In the genomic region with DNA sequence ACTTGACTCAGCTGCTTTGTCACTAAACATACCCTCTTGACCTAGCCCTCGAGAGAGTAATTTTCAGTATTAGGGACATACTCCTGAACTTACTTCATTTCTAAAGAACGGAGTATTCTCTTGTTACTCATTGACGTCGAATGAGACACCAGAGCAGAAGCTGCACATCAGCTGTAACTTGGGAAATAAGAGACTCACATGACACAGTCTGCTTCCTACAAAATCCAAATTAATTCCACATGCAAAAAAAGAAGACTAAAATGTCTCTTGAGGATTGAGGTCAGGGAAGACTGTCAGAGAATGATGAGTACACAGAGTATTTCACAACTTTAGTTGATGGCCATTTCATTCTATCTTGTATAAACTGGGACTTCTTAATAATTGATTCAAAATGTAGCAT, we compare ENCODE assay signal across 17 cellular contexts.
DNase-seq lines count a peak whose midpoint lies in the region; ATAC-seq, FAIRE-seq and TF ChIP-seq lines count a peak whose summit lies in the region.
"Had no signal": no experiment of that assay in that cellular context is flagged by ENCODE, and none has a peak within 500 bp of the region (broad histone marks: within the 10 kb centered on the region; RNA-seq: fewer than 3 reads in every experiment).

No MANE protein-coding gene starts in this region.

- H3K4me1 ChIP-seq in kidney (ENCODE audit: control insufficient read depth in 1 of 2, insufficient read depth in 1 of 2, low read depth in 1 of 2, low read length in 2 of 2), result no peaks in the 10 kb centered on the region
- H3K4me1 ChIP-seq in suprapubic skin, result no peaks in the 10 kb centered on the region
- H3K4me1 ChIP-seq: parathyroid adenoma had no signal

- no peak overlapping the region for H3K9ac ChIP-seq in kidney (ENCODE audit: low read length in 2 of 2)
- H3K9ac ChIP-seq: parathyroid adenoma had no signal

- peaks cover 4% of the 10 kb centered on the region for H3K27me3 Mint-ChIP-seq in T-helper 17 cell
- H3K27me3 Mint-ChIP-seq: stimulated activated naive CD8-positive, alpha-beta T cell treated with anti-CD3 and anti-CD28 coated beads, Interleukin-15, Interleukin-2, amounts not matched to agents 100 ng/mL and 50 ng/mL, for 24 hours had no signal

- TF ChIP-seq EP300 in suprapubic skin (IDR thresholded peaks at IDR 0.05), result no peak

- no peaks in the 10 kb centered on the region for H3K36me3 ChIP-seq in bronchial epithelial cell (ENCODE audit: control insufficient read depth, insufficient read depth, low read length)
- no peaks in the 10 kb centered on the region for H3K36me3 ChIP-seq in kidney (ENCODE audit: control insufficient read depth in 1 of 2, insufficient read depth in 2 of 2, low read length in 2 of 2)
- no peaks in the 10 kb centered on the region for H3K36me3 ChIP-seq in suprapubic skin

- no peak for TF ChIP-seq POLR2A in suprapubic skin (IDR thresholded peaks at IDR 0.05)

- TF ChIP-seq CTCF in bronchial epithelial cell (IDR thresholded peaks at IDR 0.05; ENCODE audit: insufficient read depth, low read length, severe bottlenecking) (no peak), kidney (IDR thresholded peaks at IDR 0.05; ENCODE audit: borderline replicate concordance, extremely low read depth, insufficient read depth) (no peak), suprapubic skin (IDR thresholded peaks at IDR 0.05) (no peak)

- intact Hi-C loops in kidney (cut with DNase I), result no loop called here

- ATAC-seq in T-helper 17 cell (no peak), HG02840 (IDR thresholded peaks at IDR 0.05; ENCODE audit: low FRiP score, unreplicated experiment) (no peak)
- ATAC-seq: activated T-cell treated with anti-CD3 and anti-CD28 coated beads, Interleukin-2, amount 50 U/mL, for 4 hours had no signal

- FAIRE-seq in bronchial epithelial cell (lab: Jason Lieb, UNC) (no peak), kidney (lab: Jason Lieb, UNC) (peak; percentile 71)
- FAIRE-seq: frontal cortex had no signal

- DNase-seq in HCEC 1CT, result peak; percentile 97
- peak; percentile 22 for DNase-seq in bronchial epithelial cell (ENCODE audit: low read depth)
- no peak for DNase-seq in kidney
- DNase-seq in suprapubic skin (ENCODE audit: low spot score in 2 of 2), result no peak
- no peak for DNase-seq in stimulated activated CD4-positive, alpha-beta T cell treated with anti-CD3 and anti-CD28 coated beads, Interleukin-4, amount 100 ng/mL, for 1 hour
- no peak for DNase-seq in T-helper 17 cell
- no peak for DNase-seq in foreskin melanocyte
- DNase-seq: activated T-cell treated with anti-CD3 and anti-CD28 coated beads, Interleukin-2, amount 50 U/mL, for 4 hours; caudate nucleus; NCI-H146; stimulated activated CD4-positive, alpha-beta T cell treated with anti-CD3 and anti-CD28 coated beads, Interleukin-4, amount 100 ng/mL, for 24 hours had no signal

- H3K9me3 ChIP-seq in kidney (ENCODE audit: control insufficient read depth in 1 of 2, low read length in 2 of 2) (no peaks in the 10 kb centered on the region), suprapubic skin (no peaks in the 10 kb centered on the region), T-helper 17 cell (ENCODE audit: control insufficient read depth, low read length, poor library complexity, severe bottlenecking) (no peaks in the 10 kb centered on the region)

- no peak overlapping the region for H3K27ac ChIP-seq in kidney (ENCODE audit: low read depth in 2 of 2, low read length in 2 of 2)
- H3K27ac ChIP-seq in suprapubic skin, result peak overlapping the region; percentile 59
- H3K27ac ChIP-seq: parathyroid adenoma, SK-N-MC had no signal

- H3K4me1 Mint-ChIP-seq in T-helper 17 cell, result no peaks in the 10 kb centered on the region

- H3K4me3 ChIP-seq in bronchial epithelial cell (ENCODE audit: low read depth, low read length) (no peak overlapping the region), kidney (ENCODE audit: low read length in 2 of 2) (no peak overlapping the region), suprapubic skin (no peak overlapping the region)
- H3K4me3 ChIP-seq: lung, SK-N-MC had no signal

- H3K36me3 Mint-ChIP-seq in T-helper 17 cell (ENCODE audit: low read depth), result no peaks in the 10 kb centered on the region

- WGBS in suprapubic skin, result 65% methylated on average over 4 of the region's 4 CpGs

- H3K27ac Mint-ChIP-seq in T-helper 17 cell, result no peak overlapping the region
- H3K27ac Mint-ChIP-seq: stimulated activated naive CD8-positive, alpha-beta T cell treated with anti-CD3 and anti-CD28 coated beads, Interleukin-15, Interleukin-2, amounts not matched to agents 100 ng/mL and 50 ng/mL, for 24 hours had no signal

- H3K4me3 Mint-ChIP-seq in T-helper 17 cell, result no peak overlapping the region
- H3K4me3 Mint-ChIP-seq: activated T-cell treated with anti-CD3 and anti-CD28 coated beads, Interleukin-2, amount 50 U/mL, for 4 hours; stimulated activated naive CD8-positive, alpha-beta T cell treated with anti-CD3 and anti-CD28 coated beads, Interleukin-15, Interleukin-2, amounts not matched to agents 100 ng/mL and 50 ng/mL, for 24 hours had no signal

- H3K27me3 ChIP-seq in bronchial epithelial cell (ENCODE audit: control insufficient read depth, insufficient read depth, low read length), result no peaks in the 10 kb centered on the region
- no peaks in the 10 kb centered on the region for H3K27me3 ChIP-seq in suprapubic skin

Comparison
In these comparisons a context has a peak if more than half of its experiments do, and no peak if none do; other contexts are left out.
1. DNase-seq: peak in HCEC 1CT (single experiment) and bronchial epithelial cell (single experiment); none in kidney (single experiment), suprapubic skin (0 of 2), stimulated activated CD4-positive, alpha-beta T cell treated with anti-CD3 and anti-CD28 coated beads, Interleukin-4, amount 100 ng/mL, for 1 hour (single experiment), T-helper 17 cell (0 of 3) and foreskin melanocyte (single experiment).